Comparison of ENCODE assay signal across 8 cellular contexts in the genomic region with DNA sequence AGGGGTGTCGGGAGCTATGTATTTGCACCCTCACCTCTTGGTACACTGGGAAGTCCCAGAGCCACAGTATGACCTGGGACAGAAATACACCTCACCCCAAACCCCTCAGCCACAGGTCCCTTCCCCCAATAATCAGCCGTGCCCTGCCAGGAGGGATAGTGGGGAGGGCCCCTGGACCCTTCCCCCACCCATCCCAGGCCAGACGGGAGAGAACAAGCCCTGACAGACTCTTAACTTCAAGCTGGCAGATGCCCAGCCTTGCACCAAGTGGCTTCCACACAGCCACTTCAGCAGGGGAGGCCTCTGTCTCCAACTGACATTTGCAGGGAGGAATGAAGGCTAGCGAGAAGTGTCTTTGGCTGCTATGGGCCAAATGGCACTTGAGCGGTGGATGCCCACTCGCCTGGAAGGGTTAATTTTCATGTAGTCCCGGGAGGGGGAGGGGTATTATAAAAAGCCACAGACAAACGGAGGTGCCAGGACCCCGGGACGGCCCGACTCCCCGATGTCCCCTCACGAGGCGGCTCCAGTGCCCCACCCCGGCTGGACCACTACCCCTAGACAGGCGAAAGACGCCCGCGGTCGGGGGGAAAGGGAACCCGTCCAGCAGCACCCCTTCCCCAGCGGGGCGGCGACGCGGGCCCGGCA. TPM values are rescaled to one million over a fixed set of nuclear protein-coding genes. Genes with fewer than 3 reads are reported as not detected.
DNase-seq lines count a peak whose midpoint lies in the region; ATAC-seq, FAIRE-seq and TF ChIP-seq lines count a peak whose summit lies in the region.

No MANE protein-coding gene starts in this region.

- TF ChIP-seq CTCF in endothelial cell of umbilical vein (IDR thresholded peaks at IDR 0.05; ENCODE audit: extremely low read depth in 1 of 2, insufficient read depth in 1 of 2, low read depth in 1 of 2, low read length in 2 of 2), result no peak
- TF ChIP-seq CTCF in MM.1S (IDR thresholded peaks at IDR 0.05; ENCODE audit: low read length), result no peak

- ATAC-seq in GM21526 (IDR thresholded peaks at IDR 0.05; ENCODE audit: low FRiP score, unreplicated experiment), result no peak

- H3F3A ChIP-seq in MM.1S (ENCODE audit: insufficient read depth, low read length), result no peaks in the 10 kb centered on the region

- no peaks in the 10 kb centered on the region for H4K20me1 ChIP-seq in endothelial cell of umbilical vein (replicated peaks; ENCODE audit: control insufficient read depth, extremely low read depth, insufficient read depth, low read length)
- no peaks in the 10 kb centered on the region for H4K20me1 ChIP-seq in MM.1S (ENCODE audit: insufficient read depth, low read length)

- H3K9me2 ChIP-seq in MM.1S (replicated peaks; ENCODE audit: insufficient read depth, low read length), result no peaks in the 10 kb centered on the region

- H3K79me2 ChIP-seq in endothelial cell of umbilical vein (ENCODE audit: control insufficient read depth, insufficient read depth, low read length) (no peaks in the 10 kb centered on the region), MM.1S (ENCODE audit: low read length) (no peaks in the 10 kb centered on the region)

- no peak for TF ChIP-seq POLR2A in endothelial cell of umbilical vein (IDR thresholded peaks at IDR 0.05; ENCODE audit: low read depth, low read length)

- CTCF ChIA-PET in endothelial cell of umbilical vein (lab: Charles Lee), result interaction anchor here (0.9 to 2.1 kb wide), 2 partner anchors 10 to 72 kb away, joined by 3 to 18 read pairs; no protein-coding TSS in a partner anchor

- FAIRE-seq in endothelial cell of umbilical vein (lab: Jason Lieb, UNC), result peak; percentile 69

- no TSS peak for BruUV-seq in endothelial cell of umbilical vein (replicated peaks; lab: Mats Ljungman, UMichigan)

- H3K9ac ChIP-seq in endothelial cell of umbilical vein (replicated peaks; ENCODE audit: extremely low read depth, insufficient read depth, low read length) (peak overlapping the region; percentile 49), muscle layer of colon (ENCODE audit: low read length) (peak overlapping the region; percentile 53), MM.1S (ENCODE audit: low read length) (no peak overlapping the region)

- peak overlapping the region; percentile 78 for H3K4me2 ChIP-seq in endothelial cell of umbilical vein (ENCODE audit: insufficient read depth, low read length)
- no peak overlapping the region for H3K4me2 ChIP-seq in MM.1S (ENCODE audit: low read depth, low read length)

- peaks cover 11% of the 10 kb centered on the region for H3K4me1 ChIP-seq in endothelial cell of umbilical vein (ENCODE audit: control insufficient read depth, extremely low read depth, insufficient read depth, low read length)
- H3K4me1 ChIP-seq in muscle layer of colon (ENCODE audit: insufficient read depth, low read length), result peaks cover 37% of the 10 kb centered on the region
- H3K4me1 ChIP-seq in MM.1S (ENCODE audit: low read length), result no peaks in the 10 kb centered on the region

- H3K4me3 ChIP-seq in endothelial cell of umbilical vein (replicated peaks in 1 of 3; ENCODE audit: insufficient read depth in 1 of 3, low read depth in 1 of 3, low read length in 3 of 3) (peak overlapping the region; percentile 63 to 81 (median 75)), muscle layer of colon (ENCODE audit: low read depth in 1 of 2, low read length in 2 of 2) (peak overlapping the region; percentile 68 to 84), MM.1S (ENCODE audit: low read length) (no peak overlapping the region)

- H3K27ac ChIP-seq in endothelial cell of umbilical vein (ENCODE audit: insufficient read depth, low read depth, low read length) (no peak overlapping the region), muscle layer of colon (ENCODE audit: low read depth, low read length) (peak overlapping the region; percentile 48), MM.1S (ENCODE audit: low read length) (no peak overlapping the region)

- POLR2A ChIA-PET in endothelial cell of umbilical vein (lab: Charles Lee), result no interaction called here

- peak; percentile 93 for DNase-seq in DMS 273 (lab: John Stamatoyannopoulos, UW; ENCODE audit: unreplicated experiment)
- DNase-seq in NCI-H510A (lab: John Stamatoyannopoulos, UW), result peak; percentile 19
- peak; percentile 26 for DNase-seq in endothelial cell of umbilical vein (ENCODE audit: low read depth, low spot score)
- DNase-seq in MM.1S, result no peak
- no peak for DNase-seq in Kasumi-1 (lab: John Stamatoyannopoulos, UW)
- DNase-seq in NCI-H146 treated with DMSO at 0.1 percent for 48 hours (lab: John Stamatoyannopoulos, UW; ENCODE audit: unreplicated experiment), result no peak

- H2AFZ ChIP-seq in endothelial cell of umbilical vein (ENCODE audit: low read depth, low read length), result peak overlapping the region; percentile 97
- H2AFZ ChIP-seq in MM.1S (ENCODE audit: low read length), result no peak overlapping the region

- H3K27me3 ChIP-seq in endothelial cell of umbilical vein (ENCODE audit: control insufficient read depth in 2 of 2, insufficient read depth in 2 of 2, low read length in 2 of 2) (no peaks in the 10 kb centered on the region), muscle layer of colon (ENCODE audit: control insufficient read depth in 1 of 2, insufficient read depth in 2 of 2, low read length in 2 of 2) (no peaks in the 10 kb centered on the region), MM.1S (replicated peaks; ENCODE audit: insufficient read depth, low read length) (peaks cover 9% of the 10 kb centered on the region; the same call in 1 of the 2 replicates)

- no peaks in the 10 kb centered on the region for H3K9me1 ChIP-seq in endothelial cell of umbilical vein (replicated peaks; ENCODE audit: control insufficient read depth, extremely low read depth, insufficient read depth, low read length)

- dilution Hi-C loops in endothelial cell of umbilical vein (cut with MboI; ENCODE audit: extremely low pct_ligation_motif_present, low sequenced_read_pairs), result no loop called here

- intact Hi-C loops in endothelial cell of umbilical vein (cut with micrococcal nuclease), result no loop called here

- no peaks in the 10 kb centered on the region for H3K9me3 ChIP-seq in endothelial cell of umbilical vein (replicated peaks; ENCODE audit: control insufficient read depth, insufficient read depth, low read length)
- H3K9me3 ChIP-seq in muscle layer of colon (ENCODE audit: low read length), result no peaks in the 10 kb centered on the region
- H3K9me3 ChIP-seq in MM.1S (replicated peaks; ENCODE audit: insufficient read depth, low read length), result no peaks in the 10 kb centered on the region

- H3K36me3 ChIP-seq in endothelial cell of umbilical vein (ENCODE audit: control insufficient read depth in 2 of 2, extremely low read depth in 1 of 2, insufficient read depth in 2 of 2, low read length in 2 of 2), result no peaks in the 10 kb centered on the region
- no peaks in the 10 kb centered on the region for H3K36me3 ChIP-seq in muscle layer of colon (ENCODE audit: insufficient read depth, low read length)
- H3K36me3 ChIP-seq in MM.1S (replicated peaks; ENCODE audit: insufficient read depth, low read length), result no peaks in the 10 kb centered on the region

TF ChIP-seq in endothelial cell of umbilical vein, 7 proteins besides CTCF, POLR2A, EP300 and RAD21:
- TF ChIP-seq, protein P1, sequence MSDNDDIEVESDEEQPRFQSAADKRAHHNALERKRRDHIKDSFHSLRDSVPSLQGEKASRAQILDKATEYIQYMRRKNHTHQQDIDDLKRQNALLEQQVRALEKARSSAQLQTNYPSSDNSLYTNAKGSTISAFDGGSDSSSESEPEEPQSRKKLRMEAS (IDR thresholded peaks at IDR 0.05; ENCODE audit: insufficient read depth, insufficient read length), result no peak
- TF ChIP-seq MYC (IDR thresholded peaks at IDR 0.05; ENCODE audit: low read depth, low read length) (no peak), JUN (IDR thresholded peaks at IDR 0.05; ENCODE audit: borderline replicate concordance, insufficient read depth, insufficient read length, low read depth) (no peak), FOS (IDR thresholded peaks at IDR 0.05; ENCODE audit: borderline replicate concordance, insufficient read depth, low read length) (no peak), POLR2AphosphoS5 (IDR thresholded peaks at IDR 0.05; ENCODE audit: insufficient read depth, low read depth, low read length) (no peak), EZH2 (IDR thresholded peaks at IDR 0.05; ENCODE audit: borderline replicate concordance, low read depth, low read length, severe bottlenecking) (no peak), GATA2 (IDR thresholded peaks at IDR 0.05; ENCODE audit: insufficient read depth, insufficient read length, low read depth, low read length) (no peak)

RNA-seq across cellular contexts. Expression of a gene that starts 0.5 kb away (rescaled TPM):
- total RNA-seq in endothelial cell of umbilical vein, result 6.5 and 9.4 TPM in 2 replicates
- 2.5 and 3.5 TPM in 2 replicates for polyA plus RNA-seq in endothelial cell of umbilical vein
- 4.4 and 5.7 TPM in 2 replicates for polyA plus RNA-seq in endothelial cell of umbilical vein (2011; cell fraction: cytosol; rRNA removed)
- polyA plus RNA-seq in endothelial cell of umbilical vein (2011; cell fraction: nucleus; rRNA removed), result 6.6 and 7.3 TPM in 2 replicates
- polyA plus RNA-seq in endothelial cell of umbilical vein (2012), result 4.6 and 6.1 TPM in 2 replicates
- polyA minus RNA-seq in endothelial cell of umbilical vein, result 5.2 and 8.2 TPM in 2 replicates
- polyA minus RNA-seq in endothelial cell of umbilical vein (2011; cell fraction: cytosol; rRNA and poly(A)+ RNA removed), result 6.8 TPM
- polyA minus RNA-seq in endothelial cell of umbilical vein (2011; cell fraction: nucleus; rRNA and poly(A)+ RNA removed), result 0.72 and 1.8 TPM in 2 replicates

RNA-seq across cellular contexts. Expression of a gene that starts 51.1 kb away (rescaled TPM):
- 228 and 241 TPM in 2 replicates for total RNA-seq in endothelial cell of umbilical vein
- polyA plus RNA-seq in endothelial cell of umbilical vein, result 64.8 and 84.9 TPM in 2 replicates
- polyA plus RNA-seq in endothelial cell of umbilical vein (2011; cell fraction: cytosol; rRNA removed), result 120 and 127 TPM in 2 replicates
- 161 and 166 TPM in 2 replicates for polyA plus RNA-seq in endothelial cell of umbilical vein (2011; cell fraction: nucleus; rRNA removed)
- polyA plus RNA-seq in endothelial cell of umbilical vein (2012), result 157 and 169 TPM in 2 replicates
- 152 and 153 TPM in 2 replicates for polyA minus RNA-seq in endothelial cell of umbilical vein
- polyA minus RNA-seq in endothelial cell of umbilical vein (2011; cell fraction: cytosol; rRNA and poly(A)+ RNA removed), result 91.4 TPM
- polyA minus RNA-seq in endothelial cell of umbilical vein (2011; cell fraction: nucleus; rRNA and poly(A)+ RNA removed), result 112 and 151 TPM in 2 replicates

RNA-seq across cellular contexts. Expression of a gene that starts 51.7 kb away (rescaled TPM):
- total RNA-seq in endothelial cell of umbilical vein, result 38.0 and 41.9 TPM in 2 replicates
- 28.0 and 28.3 TPM in 2 replicates for polyA plus RNA-seq in endothelial cell of umbilical vein
- polyA plus RNA-seq in endothelial cell of umbilical vein (2011; cell fraction: cytosol; rRNA removed), result 47.1 and 48.3 TPM in 2 replicates
- 24.6 and 30.0 TPM in 2 replicates for polyA plus RNA-seq in endothelial cell of umbilical vein (2011; cell fraction: nucleus; rRNA removed)
- 44.6 and 64.5 TPM in 2 replicates for polyA plus RNA-seq in endothelial cell of umbilical vein (2012)
- polyA minus RNA-seq in endothelial cell of umbilical vein, result 13.8 and 15.2 TPM in 2 replicates
- 7.1 TPM for polyA minus RNA-seq in endothelial cell of umbilical vein (2011; cell fraction: cytosol; rRNA and poly(A)+ RNA removed)
- polyA minus RNA-seq in endothelial cell of umbilical vein (2011; cell fraction: nucleus; rRNA and poly(A)+ RNA removed), result 7.0 and 13.4 TPM in 2 replicates

Comparison
In these comparisons a context has a peak if more than half of its experiments do, and no peak if none do; other contexts are left out.
1. DNase-seq: peak in DMS 273 (single experiment), NCI-H510A (single experiment) and endothelial cell of umbilical vein (single experiment); none in MM.1S (single experiment), Kasumi-1 (0 of 2) and NCI-H146 treated with DMSO at 0.1 percent for 48 hours (single experiment).